ENCODE assay signal across 8 cellular contexts in genomic region chr14:24212924-24213865, GRCh38. TPM values are rescaled to one million over a fixed set of nuclear protein-coding genes. Genes with fewer than 3 reads are reported as not detected.
DNase-seq lines count a peak whose midpoint lies in the region; ATAC-seq and TF ChIP-seq lines count a peak whose summit lies in the region.

Gene CHMP4A, minus strand, starts transcription at chr14:24213488. Its CDS starts 49 bp downstream, at chr14:24213439.

- H3K27me3 Mint-ChIP-seq in activated naive CD4-positive, alpha-beta T cell treated with anti-CD3 and anti-CD28 coated beads, Interleukin-2, amount 50 U/mL, for 24 hours, result no peaks in the 10 kb centered on the region

- H3K4me1 Mint-ChIP-seq in activated naive CD4-positive, alpha-beta T cell treated with anti-CD3 and anti-CD28 coated beads, Interleukin-2, amount 50 U/mL, for 24 hours, result peaks cover 66% of the 10 kb centered on the region

- H3K27me3 ChIP-seq in GM06990 (replicated peaks; ENCODE audit: control insufficient read depth, insufficient read depth, low read length) (no peaks in the 10 kb centered on the region), suprapubic skin (no peaks in the 10 kb centered on the region)

- H3K4me1 ChIP-seq in suprapubic skin, result peaks cover 35% of the 10 kb centered on the region

- peak within 1 kb of the TSS; percentile 98 for H3K27ac ChIP-seq in suprapubic skin

- WGBS in suprapubic skin, result 1% methylated on average over 28 of the region's 53 CpGs

- H3K36me3 ChIP-seq in GM06990 (ENCODE audit: control insufficient read depth, insufficient read depth, low read length) (peaks cover 19% of the 10 kb centered on the region), suprapubic skin (peaks cover 37% of the 10 kb centered on the region)

- TF ChIP-seq CTCF in GM06990 (IDR thresholded peaks at IDR 0.05; ENCODE audit: insufficient read depth, low read length, poor library complexity, severe bottlenecking), result no peak
- TF ChIP-seq CTCF in suprapubic skin (IDR thresholded peaks at IDR 0.05), result peak in 1 of 2 donors; percentile 22

- H3K9me3 Mint-ChIP-seq in activated naive CD4-positive, alpha-beta T cell treated with anti-CD3 and anti-CD28 coated beads, Interleukin-2, amount 50 U/mL, for 24 hours, result no peaks in the 10 kb centered on the region

- no peak for TF ChIP-seq EP300 in suprapubic skin (IDR thresholded peaks at IDR 0.05)

- peaks cover 18% of the 10 kb centered on the region for H3K36me3 Mint-ChIP-seq in activated naive CD4-positive, alpha-beta T cell treated with anti-CD3 and anti-CD28 coated beads, Interleukin-2, amount 50 U/mL, for 24 hours

- peak; percentile 96 for DNase-seq in GM06990 (ENCODE audit: extremely low read depth, insufficient read length)
- DNase-seq in NCI-H1092 (lab: John Stamatoyannopoulos, UW), result peak; percentile 95
- DNase-seq in globus pallidus (ENCODE audit: low spot score), result peak; percentile 88
- peak; percentile 37 to 97 (median 88) for DNase-seq in nucleus accumbens (lab: John Stamatoyannopoulos, UW)
- peak; percentile 99 to 100 for DNase-seq in suprapubic skin (ENCODE audit: low spot score in 2 of 2)

- H3K4me3 Mint-ChIP-seq in activated naive CD4-positive, alpha-beta T cell treated with anti-CD3 and anti-CD28 coated beads, Interleukin-2, amount 50 U/mL, for 24 hours, result peak within 1 kb of the TSS; percentile 90

- TF ChIP-seq POLR2A in suprapubic skin (IDR thresholded peaks at IDR 0.05), result peak; percentile 55 to 90

- H3K4me3 ChIP-seq in GM06990 (replicated peaks; ENCODE audit: low read depth, low read length), result peak within 1 kb of the TSS; percentile 82
- peak within 1 kb of the TSS; percentile 63 for H3K4me3 ChIP-seq in suprapubic skin

- H3K27ac Mint-ChIP-seq in activated naive CD4-positive, alpha-beta T cell treated with anti-CD3 and anti-CD28 coated beads, Interleukin-2, amount 50 U/mL, for 24 hours, result peak within 1 kb of the TSS; percentile 92

- ATAC-seq in HG02588 (IDR thresholded peaks at IDR 0.05; ENCODE audit: unreplicated experiment) (peak; percentile 76), SK-N-SH treated with all-trans-retinoic acid at 6 μM for 48 hours (peak; percentile 91)

- H3K9me3 ChIP-seq in suprapubic skin, result no peaks in the 10 kb centered on the region

TF ChIP-seq in SK-N-SH treated with all-trans-retinoic acid at 6 μM for 48 hours, 23 proteins besides CTCF, POLR2A, EP300 and RAD21 (continues in another document):
- TF ChIP-seq ZNF565 (CRISPR knock-in tag; conservative IDR thresholded peaks at IDR 0.05; ENCODE audit: low read depth), result no peak; the same call in 1 of the 2 replicates
- TF ChIP-seq TOX (CRISPR knock-in tag; IDR thresholded peaks at IDR 0.05; ENCODE audit: borderline replicate concordance), result no peak
- 0 out of 2 replicates have a peak, but pooled peaks have one; percentile 65 for TF ChIP-seq CSRNP3 (CRISPR knock-in tag; IDR thresholded peaks at IDR 0.05)
- no peak for TF ChIP-seq ZC3H10 (CRISPR knock-in tag; IDR thresholded peaks at IDR 0.05)
- no peak for TF ChIP-seq ESRRG (CRISPR knock-in tag; IDR thresholded peaks at IDR 0.05)
- TF ChIP-seq TCF4 (CRISPR knock-in tag; IDR thresholded peaks at IDR 0.05; ENCODE audit: borderline replicate concordance), result no peak; the same call in 1 of the 2 replicates
- TF ChIP-seq TSHZ2 (CRISPR knock-in tag; IDR thresholded peaks at IDR 0.05), result no peak
- no peak; the same call in 1 of the 2 replicates for TF ChIP-seq SNAI2 (CRISPR knock-in tag; IDR thresholded peaks at IDR 0.05)
- TF ChIP-seq PPARA (CRISPR knock-in tag; IDR thresholded peaks at IDR 0.05; ENCODE audit: borderline replicate concordance), result no peak
- peak; percentile 71; the same call in 1 of the 2 replicates for TF ChIP-seq GLIS3 (CRISPR knock-in tag; IDR thresholded peaks at IDR 0.05)
- TF ChIP-seq ARNTL (CRISPR knock-in tag; IDR thresholded peaks at IDR 0.05; ENCODE audit: borderline replicate concordance, low read depth), result no peak
- TF ChIP-seq ISL1 (CRISPR knock-in tag; IDR thresholded peaks at IDR 0.05), result no peak
- no peak for TF ChIP-seq CREB5 (CRISPR knock-in tag; IDR thresholded peaks at IDR 0.05; ENCODE audit: low read depth)
- peak; percentile 83 for TF ChIP-seq PATZ1 (CRISPR knock-in tag; IDR thresholded peaks at IDR 0.05; ENCODE audit: borderline replicate concordance)
- no peak for TF ChIP-seq ZFP30 (CRISPR knock-in tag; IDR thresholded peaks at IDR 0.05)
- TF ChIP-seq BACH2 (CRISPR knock-in tag; IDR thresholded peaks at IDR 0.05; ENCODE audit: borderline replicate concordance), result no peak
- TF ChIP-seq RARB (CRISPR knock-in tag; IDR thresholded peaks at IDR 0.05), result 0 out of 2 replicates have a peak, but pooled peaks have one; percentile 36
- no peak for TF ChIP-seq ZNF8 (CRISPR knock-in tag; IDR thresholded peaks at IDR 0.05)
- no peak for TF ChIP-seq POU6F1 (CRISPR knock-in tag; IDR thresholded peaks at IDR 0.05; ENCODE audit: borderline replicate concordance, low read depth)

RNA-seq across cellular contexts. Expression of gene CHMP4A, which starts in this region (rescaled TPM):
- total RNA-seq in suprapubic skin, result 10 to 100 TPM; 47.2 to 86.3 (median 63.6) TPM

Comparison
In these comparisons a context has a peak if more than half of its experiments do, and no peak if none do; other contexts are left out.
1. Peak in every context shown above with its lines: DNase-seq, ATAC-seq, H3K4me3 ChIP-seq and H3K27ac ChIP-seq.